ENCODE assay signal across 17 cellular contexts in genomic region chr7:50982626-50983025, GRCh38.
DNase-seq lines count a peak whose midpoint lies in the region; ATAC-seq, FAIRE-seq and TF ChIP-seq lines count a peak whose summit lies in the region.
"Had no signal": no experiment of that assay in that cellular context is flagged by ENCODE, and none has a peak within 500 bp of the region (broad histone marks: within the 10 kb centered on the region; RNA-seq: fewer than 3 reads in every experiment).

No MANE protein-coding gene starts in this region.

- H3K4me2 ChIP-seq in H9 (ENCODE audit: insufficient read depth, insufficient read length, low read length) (no peak overlapping the region), K562 (ENCODE audit: insufficient read depth, low read length) (no peak overlapping the region)

- no TSS peak for BruUV-seq in K562 (replicated peaks; lab: Mats Ljungman, UMichigan)

- in situ Hi-C loops in K562 (cut with MboI): no loop called here

- H3K9me3 Mint-ChIP-seq in H9 (no peaks in the 10 kb centered on the region; a peak in 1 of 5 replicates), neural crest cell (peaks cover 6% of the 10 kb centered on the region)
- H3K9me3 Mint-ChIP-seq: T-helper 1 cell treated with Interleukin-12 subunit alpha and Interleukin-12 subunit beta and Interleukin-4 antibody, amounts not matched to agents 30 μg/mL and 1 μg/mL, for 36 hours had no signal

- no peak overlapping the region for H2BK5ac ChIP-seq in H9 (ENCODE audit: insufficient read length, low read length)

- no peaks in the 10 kb centered on the region for H3K27me3 ChIP-seq in H9 (ENCODE audit: insufficient read depth, low read length)
- H3K27me3 ChIP-seq in K562 (ENCODE audit: control insufficient read depth in 2 of 2, insufficient read depth in 2 of 2, low read length in 2 of 2): peaks cover 3 to 7% of the 10 kb centered on the region in 2 experiments; a peak in 3 of 5 replicates
- H3K27me3 ChIP-seq: testis had no signal

- H3K27ac Mint-ChIP-seq in H9 (no peak overlapping the region), neural crest cell (ENCODE audit: unreplicated experiment) (no peak overlapping the region)
- H3K27ac Mint-ChIP-seq: T-helper 1 cell treated with Interleukin-12 subunit alpha and Interleukin-12 subunit beta and Interleukin-4 antibody, amounts not matched to agents 30 μg/mL and 1 μg/mL, for 36 hours had no signal

- ATAC-seq in K562 (peak; percentile 79), GM21825 (IDR thresholded peaks at IDR 0.05; ENCODE audit: unreplicated experiment) (no peak)
- ATAC-seq: left cardiac atrium, psoas muscle had no signal

- H3K4me3 Mint-ChIP-seq in H9 (no peak overlapping the region), neural crest cell (no peak overlapping the region)
- H3K4me3 Mint-ChIP-seq: T-helper 1 cell treated with Interleukin-12 subunit alpha and Interleukin-12 subunit beta and Interleukin-4 antibody, amounts not matched to agents 30 μg/mL and 1 μg/mL, for 36 hours had no signal

- H3K79me2 ChIP-seq in H9 (ENCODE audit: insufficient read depth, low read length) (no peaks in the 10 kb centered on the region), K562 (ENCODE audit: control insufficient read depth, insufficient read depth, low read length) (no peaks in the 10 kb centered on the region)

- FAIRE-seq in K562 (lab: Jason Lieb, UNC): no peak
- FAIRE-seq: colon had no signal

- no peaks in the 10 kb centered on the region for H3K79me1 ChIP-seq in H9 (ENCODE audit: insufficient read depth, low read depth, low read length, poor library complexity, severe bottlenecking)

- no peaks in the 10 kb centered on the region for H3K27me3 Mint-ChIP-seq in H9 (ENCODE audit: low read depth)
- H3K27me3 Mint-ChIP-seq in neural crest cell (ENCODE audit: low read depth): no peaks in the 10 kb centered on the region

- H2AFZ ChIP-seq in H9 (ENCODE audit: low read length): no peak overlapping the region
- H2AFZ ChIP-seq in K562 (ENCODE audit: low read depth, low read length): no peak overlapping the region

- H2BK120ac ChIP-seq in H9 (ENCODE audit: low read depth, low read length, poor library complexity, severe bottlenecking): no peak overlapping the region

- peak; percentile 69 for DNase-seq in H9
- DNase-seq in NCI-H69 (lab: John Stamatoyannopoulos, UW): peak; percentile 79
- peak in 1 of 4 experiments; percentile 6 for DNase-seq in K562 (ENCODE audit: extremely low read depth in 1 of 4, low spot score in 3 of 4)
- no peak for DNase-seq in neural crest cell (ENCODE audit: low read depth, low spot score)
- DNase-seq in UCSD-AML1 (lab: John Stamatoyannopoulos, UW; ENCODE audit: unreplicated experiment): no peak
- DNase-seq in COLO829 (ENCODE audit: low spot score): no peak
- DNase-seq: activated CD4-positive, alpha-beta T cell treated with anti-CD3 and anti-CD28 coated beads for 48 hours; activated T-cell treated with anti-CD3 and anti-CD28 coated beads, Interleukin-2, amount 50 U/mL, for 1 hour; head of caudate nucleus; left cardiac atrium; NCI-H1048; NCI-H2227 treated with DMSO at 0.1 percent for 48 hours; psoas muscle; testis had no signal

- H3K4me3 ChIP-seq in K562: no peak overlapping the region
- H3K4me3 ChIP-seq: psoas muscle, testis had no signal

- no peaks in the 10 kb centered on the region for H3K9me1 ChIP-seq in K562 (ENCODE audit: control insufficient read depth, insufficient read depth, low read length)

- no peak for TF ChIP-seq EP300 in K562 (IDR thresholded peaks at IDR 0.05; ENCODE audit: low read length)

- H3K27ac ChIP-seq in H9 (ENCODE audit: insufficient read length, low read depth, low read length) (no peak overlapping the region), K562 (ENCODE audit: extremely low read depth, low read depth, low read length) (no peak overlapping the region)
- H3K27ac ChIP-seq: psoas muscle, testis had no signal

- TF ChIP-seq POLR2A in K562 (conservative IDR thresholded peaks at IDR 0.05): no peak

- intact Hi-C loops in K562 (cut with micrococcal nuclease): no loop called here

- H3K23ac ChIP-seq in H9 (ENCODE audit: insufficient read length, low read depth, low read length): no peak overlapping the region

- no peaks in the 10 kb centered on the region for H3K23me2 ChIP-seq in H9 (ENCODE audit: insufficient read length, low read depth, low read length, poor library complexity, severe bottlenecking)

- no peak overlapping the region for H3K56ac ChIP-seq in H9 (ENCODE audit: insufficient read length, low read depth, low read length)

- H2AK5ac ChIP-seq in H9 (ENCODE audit: insufficient read length, low read length): no peak overlapping the region

- no peak for TF ChIP-seq RAD21 in K562 (CRISPR knock-in tag; conservative IDR thresholded peaks at IDR 0.05 in 1 of 2, IDR thresholded peaks at IDR 0.05 in 1 of 2)

- H3K9ac ChIP-seq in H9 (ENCODE audit: extremely low read depth, insufficient read length, low read length): no peak overlapping the region
- no peak overlapping the region for H3K9ac ChIP-seq in K562 (ENCODE audit: insufficient read depth in 1 of 2, low read depth in 2 of 2, low read length in 2 of 2)

- no peak overlapping the region for H3K4ac ChIP-seq in H9 (ENCODE audit: low read depth, low read length)

- no CpG with 5 or more reads among the region's 2 CpGs for WGBS in H9 (ENCODE audit: extremely low coverage, insufficient read length, low lambda C conversion rate)
- WGBS in K562 (ENCODE audit: insufficient coverage, low coverage, missing lambda C conversion rate): 0% methylated on average over 2 of the region's 2 CpGs

- H3K14ac ChIP-seq in H9 (ENCODE audit: insufficient read depth, low read length): no peak overlapping the region

- H3K36me3 ChIP-seq in K562 (ENCODE audit: control insufficient read depth, insufficient read depth, low read length): no peaks in the 10 kb centered on the region

- H4K20me1 ChIP-seq in H9 (ENCODE audit: control insufficient read depth, insufficient read depth, insufficient read length) (no peaks in the 10 kb centered on the region), K562 (replicated peaks; ENCODE audit: control insufficient read depth, insufficient read depth, low read length) (no peaks in the 10 kb centered on the region)

- H3K4me1 ChIP-seq in H9 (ENCODE audit: insufficient read depth, low read length): peaks cover 13% of the 10 kb centered on the region; the same call in 1 of the 2 replicates
- H3K4me1 ChIP-seq in K562 (replicated peaks in 1 of 2; ENCODE audit: control insufficient read depth in 2 of 2, insufficient read depth in 2 of 2, low read length in 2 of 2): no peaks in the 10 kb centered on the region
- H3K4me1 ChIP-seq: psoas muscle, testis had no signal

- no peaks in the 10 kb centered on the region; a peak in 1 of 7 replicates for H3K36me3 Mint-ChIP-seq in H9 (ENCODE audit: insufficient read depth in 1 of 3, low read depth in 3 of 3)
- H3K36me3 Mint-ChIP-seq in neural crest cell (ENCODE audit: low read depth): peaks cover 11% of the 10 kb centered on the region

- H4K91ac ChIP-seq in H9 (ENCODE audit: insufficient read length, low read depth, low read length): no peak overlapping the region

- no peak overlapping the region for H2BK20ac ChIP-seq in H9 (ENCODE audit: low read depth, low read length, poor library complexity, severe bottlenecking)

- CTCF ChIA-PET in K562 (lab: Yijun Ruan, JAX; ENCODE audit: low intra/inter-chr PET ratio): no interaction called here

- H2BK12ac ChIP-seq in H9 (ENCODE audit: insufficient read length, low read depth, low read length): no peak overlapping the region

- no peak overlapping the region for H4K8ac ChIP-seq in H9 (replicated peaks; ENCODE audit: insufficient read length, low read depth, low read length)

- TF ChIP-seq CTCF in H9 (conservative IDR thresholded peaks at IDR 0.05) (peak; percentile 62), K562 (IDR thresholded peaks at IDR 0.05 in 2 of 3, conservative IDR thresholded peaks at IDR 0.05 in 1 of 3; ENCODE audit: insufficient read depth in 2 of 3, low read depth in 1 of 3, low read length in 3 of 3) (peak; percentile 32 to 37 (median 34); a peak in 3 of 6 replicates), neural crest cell (conservative IDR thresholded peaks at IDR 0.05) (peak; percentile 25)

- H3K18ac ChIP-seq in H9 (ENCODE audit: insufficient read length, low read depth, low read length): no peak overlapping the region

- H3K9me3 ChIP-seq in H9 (ENCODE audit: control insufficient read depth, low read depth, low read length): no peaks in the 10 kb centered on the region
- H3K9me3 ChIP-seq in K562 (replicated peaks; ENCODE audit: control insufficient read depth, insufficient read depth, low read depth, low read length): no peaks in the 10 kb centered on the region
- H3K9me3 ChIP-seq: testis had no signal

- POLR2A ChIA-PET in K562 (lab: Yijun Ruan, JAX): interaction anchor here (0.6 kb wide), 1 partner anchor 10 kb away, joined by 3 read pairs; no protein-coding TSS in a partner anchor

- H2BK15ac ChIP-seq in H9 (ENCODE audit: low read depth, low read length): no peak overlapping the region

- no peak overlapping the region for H4K5ac ChIP-seq in H9 (ENCODE audit: insufficient read length, low read depth, low read length)

- H3K4me1 Mint-ChIP-seq in H9: peaks cover 44 to 47% of the 10 kb centered on the region in 2 experiments
- no peaks in the 10 kb centered on the region for H3K4me1 Mint-ChIP-seq in neural crest cell

- H3T11ph ChIP-seq in H9 (ENCODE audit: low read length): no peak overlapping the region

TF ChIP-seq in K562, 482 proteins besides CTCF, POLR2A, EP300 and RAD21 (continues in another document):
- TF ChIP-seq BRD9 (IDR thresholded peaks at IDR 0.05; ENCODE audit: low read depth, partially characterized antibody) (no peak), ZBTB7A (IDR thresholded peaks at IDR 0.05; ENCODE audit: borderline replicate concordance, control insufficient read depth, low read depth, low read length) (no peak)

Comparison
In these comparisons a context has a peak if more than half of its experiments do, and no peak if none do; other contexts are left out.
1. DNase-seq: peak in H9 (single experiment) and NCI-H69 (single experiment); none in neural crest cell (single experiment), UCSD-AML1 (single experiment) and COLO829 (single experiment).
2. Peak in every context shown above with its lines, with median percentiles within 50 percentile points of each other: CTCF ChIP-seq.